ENCODE assay signal across 25 cellular contexts in the genomic region with DNA sequence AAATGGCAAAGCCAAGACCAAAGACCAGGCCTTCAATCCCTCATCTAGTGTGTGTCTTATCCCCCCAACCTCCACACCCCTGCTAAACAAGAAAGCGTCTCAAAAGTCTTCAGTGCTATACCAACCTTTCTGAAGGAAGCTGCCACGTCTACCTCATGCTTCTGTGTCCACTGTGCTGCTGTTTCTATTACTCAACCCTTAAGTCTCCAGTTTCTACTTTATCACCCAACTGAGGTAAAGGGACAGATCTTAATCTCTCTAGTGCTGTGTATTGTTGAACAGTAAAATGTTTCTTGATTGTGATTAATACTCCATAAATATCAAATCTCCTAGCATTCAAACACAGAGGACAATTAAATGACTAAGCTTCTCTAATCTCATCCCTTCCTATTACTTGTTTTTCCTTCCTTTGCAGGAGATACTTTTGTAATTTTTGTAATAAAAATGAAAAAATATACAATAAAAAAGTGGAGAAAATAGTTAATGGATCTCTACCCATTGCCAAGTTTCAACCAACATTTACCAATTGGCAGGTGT. TPM values are rescaled to one million over a fixed set of nuclear protein-coding genes. Genes with fewer than 3 reads are reported as not detected.
DNase-seq lines count a peak whose midpoint lies in the region; ATAC-seq and TF ChIP-seq lines count a peak whose summit lies in the region.
"Had no signal": no experiment of that assay in that cellular context is flagged by ENCODE, and none has a peak within 500 bp of the region (broad histone marks: within the 10 kb centered on the region; RNA-seq: fewer than 3 reads in every experiment).

No MANE protein-coding gene starts in this region.

- no peaks in the 10 kb centered on the region for H3K36me3 ChIP-seq in PC-3 (ENCODE audit: low read depth, low read length)
- no peaks in the 10 kb centered on the region for H3K36me3 ChIP-seq in hepatocyte (replicated peaks; ENCODE audit: insufficient read depth, low read depth)
- H3K36me3 ChIP-seq: BLaER1, Peyer's patch, SJCRH30 had no signal

- peaks cover 3% of the 10 kb centered on the region for H3F3A ChIP-seq in PC-3 (ENCODE audit: low read length, unreplicated experiment)

- no peak overlapping the region for H2BK12ac ChIP-seq in H9 (ENCODE audit: insufficient read length, low read depth, low read length)

- H3K4me2 ChIP-seq in H9 (ENCODE audit: insufficient read depth, insufficient read length, low read length) = no peak overlapping the region
- peak overlapping the region; percentile 56 for H3K4me2 ChIP-seq in PC-3 (ENCODE audit: low read length)
- H3K4me2 ChIP-seq in hepatocyte = no peak overlapping the region
- H3K4me2 ChIP-seq: BLaER1 had no signal

- no peak overlapping the region for H4K5ac ChIP-seq in H9 (ENCODE audit: insufficient read length, low read depth, low read length)

- H2BK120ac ChIP-seq in H9 (ENCODE audit: low read depth, low read length, poor library complexity, severe bottlenecking) = no peak overlapping the region

- no TSS peak for BruUV-seq in PC-3 (replicated peaks; lab: Mats Ljungman, UMichigan)

- no peak overlapping the region for H3K4ac ChIP-seq in H9 (ENCODE audit: low read depth, low read length)

- no peak overlapping the region for H3K27ac ChIP-seq in H9 (ENCODE audit: insufficient read length, low read depth, low read length)
- H3K27ac ChIP-seq in PC-3 (ENCODE audit: low read length) = peak overlapping the region; percentile 82
- H3K27ac ChIP-seq in hepatocyte = peak overlapping the region; percentile 66
- H3K27ac ChIP-seq: BLaER1, Peyer's patch, SJCRH30 had no signal

- H3K9me3 ChIP-seq in H9 (ENCODE audit: control insufficient read depth, low read depth, low read length) (no peaks in the 10 kb centered on the region), PC-3 (ENCODE audit: low read length) (no peaks in the 10 kb centered on the region), hepatocyte (ENCODE audit: low read depth) (no peaks in the 10 kb centered on the region)
- H3K9me3 ChIP-seq: BLaER1, Peyer's patch, SJCRH30 had no signal

- no peak overlapping the region for H2BK20ac ChIP-seq in H9 (ENCODE audit: low read depth, low read length, poor library complexity, severe bottlenecking)

- H2AK5ac ChIP-seq in H9 (ENCODE audit: insufficient read length, low read length) = no peak overlapping the region

- no peak overlapping the region for H3K14ac ChIP-seq in H9 (ENCODE audit: insufficient read depth, low read length)

- H3K9me2 ChIP-seq in PC-3 (replicated peaks; ENCODE audit: low read length) = no peaks in the 10 kb centered on the region
- no peaks in the 10 kb centered on the region for H3K9me2 ChIP-seq in hepatocyte (replicated peaks; ENCODE audit: insufficient read depth)

- no peak overlapping the region for H4K8ac ChIP-seq in H9 (replicated peaks; ENCODE audit: insufficient read length, low read depth, low read length)

- H3K79me2 ChIP-seq in H9 (ENCODE audit: insufficient read depth, low read length) = peaks cover 3% of the 10 kb centered on the region; the same call in 1 of the 2 replicates
- H3K79me2 ChIP-seq in PC-3 (ENCODE audit: low read length) = peaks cover 97% of the 10 kb centered on the region
- H3K79me2 ChIP-seq in hepatocyte = peaks cover 98% of the 10 kb centered on the region

- intact Hi-C loops in PC-3 (cut with micrococcal nuclease) = loop anchor here (2.0 kb wide), 1 partner anchor 69 kb away; no protein-coding TSS in a partner anchor

- peak overlapping the region; percentile 12 for H2BK5ac ChIP-seq in H9 (ENCODE audit: insufficient read length, low read length)

- H3K4me3 ChIP-seq in PC-3 (ENCODE audit: low read length) = no peak overlapping the region
- H3K4me3 ChIP-seq in hepatocyte = no peak overlapping the region
- H3K4me3 ChIP-seq: BLaER1, Peyer's patch, SJCRH30 had no signal

- peak; percentile 89 for ATAC-seq in PC-3
- ATAC-seq in GM18868 (IDR thresholded peaks at IDR 0.05; ENCODE audit: unreplicated experiment) = no peak
- ATAC-seq in HG03280 (IDR thresholded peaks at IDR 0.05; ENCODE audit: unreplicated experiment) = no peak
- ATAC-seq: CD8-positive, alpha-beta T cell had no signal

- no peak overlapping the region for H3K23ac ChIP-seq in H9 (ENCODE audit: insufficient read length, low read depth, low read length)

- H3K56ac ChIP-seq in H9 (ENCODE audit: insufficient read length, low read depth, low read length) = no peak overlapping the region

- POLR2A ChIA-PET in PC-3 (lab: Charles Lee; ENCODE audit: unreplicated experiment) = no interaction called here

- no peak for TF ChIP-seq CTCF in H9 (conservative IDR thresholded peaks at IDR 0.05)
- no peak for TF ChIP-seq CTCF in PC-3 (conservative IDR thresholded peaks at IDR 0.05; ENCODE audit: low read depth, low read length)
- no peak for TF ChIP-seq CTCF in hepatocyte (IDR thresholded peaks at IDR 0.05; ENCODE audit: poor library complexity)

- H2AFZ ChIP-seq in H9 (ENCODE audit: low read length) = no peak overlapping the region
- no peak overlapping the region for H2AFZ ChIP-seq in PC-3 (ENCODE audit: low read length)
- no peak overlapping the region for H2AFZ ChIP-seq in hepatocyte

- H2BK15ac ChIP-seq in H9 (ENCODE audit: low read depth, low read length) = no peak overlapping the region

- H3K27ac Mint-ChIP-seq in H9 = peak overlapping the region in 2 of 3 experiments; percentile 21 to 66; a peak in 2 of 7 replicates
- H3K27ac Mint-ChIP-seq: CD8-positive, alpha-beta T cell; IgD-negative memory B cell had no signal

- DNase-seq in H9 (no peak), PC-3 (peak; percentile 76), hepatocyte (ENCODE audit: low spot score) (no peak), NCI-H1417 (lab: John Stamatoyannopoulos, UW) (no peak), DMS153 (lab: John Stamatoyannopoulos, UW) (no peak)
- DNase-seq: ACHN; CD8-positive, alpha-beta T cell; DMS53; GDM1; H7; Karpas-422; NCI-H1092; NCI-H1436 treated with DMSO at 0.1 percent for 48 hours; NCI-H2029; NCI-H2227 treated with DMSO at 0.1 percent for 48 hours; NCI-H510A; NK-92 treated with Interleukin-12 subunit alpha and Interleukin-12 subunit beta, amount 100 ng/mL, for 24 hours; Peyer's patch; SJCRH30; T-helper 1 cell had no signal

- no peaks in the 10 kb centered on the region for H3K23me2 ChIP-seq in H9 (ENCODE audit: insufficient read length, low read depth, low read length, poor library complexity, severe bottlenecking)

- H3K4me3 Mint-ChIP-seq in H9 = no peak overlapping the region
- H3K4me3 Mint-ChIP-seq: CD8-positive, alpha-beta T cell; IgD-negative memory B cell had no signal

- no CpG with 5 or more reads among the region's 2 CpGs for WGBS in H9 (ENCODE audit: extremely low coverage, insufficient read length, low lambda C conversion rate)
- 87% methylated on average over 2 of the region's 2 CpGs for WGBS in hepatocyte (ENCODE audit: low lambda C conversion rate, missing lambda C conversion rate)

- CTCF ChIA-PET in PC-3 (lab: Charles Lee) = no interaction called here

- no peaks in the 10 kb centered on the region for H3K9me3 Mint-ChIP-seq in H9
- H3K9me3 Mint-ChIP-seq: CD8-positive, alpha-beta T cell; IgD-negative memory B cell had no signal

- H3K4me1 ChIP-seq in H9 (ENCODE audit: insufficient read depth, low read length) (no peaks in the 10 kb centered on the region), PC-3 (ENCODE audit: insufficient read depth, low read length) (peaks cover 30% of the 10 kb centered on the region), hepatocyte (ENCODE audit: insufficient read depth) (no peaks in the 10 kb centered on the region)
- H3K4me1 ChIP-seq: SJCRH30 had no signal

- H3K79me1 ChIP-seq in H9 (ENCODE audit: insufficient read depth, low read depth, low read length, poor library complexity, severe bottlenecking) = no peaks in the 10 kb centered on the region

- H4K91ac ChIP-seq in H9 (ENCODE audit: insufficient read length, low read depth, low read length) = no peak overlapping the region

- H3K18ac ChIP-seq in H9 (ENCODE audit: insufficient read length, low read depth, low read length) = no peak overlapping the region

- H4K20me1 ChIP-seq in H9 (ENCODE audit: control insufficient read depth, insufficient read depth, insufficient read length) (no peaks in the 10 kb centered on the region), PC-3 (ENCODE audit: low read length) (peaks cover 17% of the 10 kb centered on the region; the same call in 1 of the 2 replicates), hepatocyte (ENCODE audit: insufficient read depth, poor library complexity, severe bottlenecking) (peaks cover 26% of the 10 kb centered on the region)

- H3K9ac ChIP-seq in H9 (ENCODE audit: extremely low read depth, insufficient read length, low read length) = no peak overlapping the region
- peak overlapping the region; percentile 56 for H3K9ac ChIP-seq in PC-3 (ENCODE audit: low read length)
- H3K9ac ChIP-seq: BLaER1 had no signal

- H3K4me1 Mint-ChIP-seq in H9 = peaks cover 7 to 16% of the 10 kb centered on the region in 2 experiments

- H3K27me3 ChIP-seq in H9 (ENCODE audit: insufficient read depth, low read length) = no peaks in the 10 kb centered on the region
- no peaks in the 10 kb centered on the region for H3K27me3 ChIP-seq in PC-3 (ENCODE audit: low read length)
- H3K27me3 ChIP-seq in hepatocyte = no peaks in the 10 kb centered on the region
- H3K27me3 ChIP-seq: BLaER1, Peyer's patch, SJCRH30 had no signal

- no peaks in the 10 kb centered on the region for H3K27me3 Mint-ChIP-seq in H9 (ENCODE audit: low read depth)
- H3K27me3 Mint-ChIP-seq: IgD-negative memory B cell had no signal

- no peak overlapping the region for H3T11ph ChIP-seq in H9 (ENCODE audit: low read length)

- no peaks in the 10 kb centered on the region; a peak in 1 of 7 replicates for H3K36me3 Mint-ChIP-seq in H9 (ENCODE audit: insufficient read depth in 1 of 3, low read depth in 3 of 3)
- H3K36me3 Mint-ChIP-seq: IgD-negative memory B cell had no signal

RNA-seq across cellular contexts. Expression of a gene that starts 23.3 kb away (rescaled TPM):
- total RNA-seq in H9 (2021) (42.4 and 44.1 TPM in 2 replicates), PC-3 (2014; rRNA removed) (23.2 and 29.8 TPM in 2 replicates), hepatocyte (24.5 and 25.8 TPM in 2 replicates)
- 14.4 and 14.8 TPM in 2 replicates for polyA plus RNA-seq in hepatocyte

RNA-seq across cellular contexts. Expression of a gene that starts 37.5 kb away (rescaled TPM):
- total RNA-seq in H9 (2021) = not detected in 2 replicates
- not detected in 2 replicates for total RNA-seq in PC-3 (2014; rRNA removed)
- not detected in 2 replicates for total RNA-seq in hepatocyte
- polyA plus RNA-seq in hepatocyte = not detected in 2 replicates
- total RNA-seq: CD8-positive, alpha-beta T cell; H7; MCF 10A; Peyer's patch; SJCRH30 had no signal
- polyA plus RNA-seq: IgD-negative memory B cell had no signal
